Comparison of ENCODE assay signal across 8 cellular contexts in genomic region chr5:78361226-78361993, GRCh38. TPM values are rescaled to one million over a fixed set of nuclear protein-coding genes. Genes with fewer than 3 reads are reported as not detected.
DNase-seq lines count a peak whose midpoint lies in the region; ATAC-seq and TF ChIP-seq lines count a peak whose summit lies in the region.

No MANE protein-coding gene starts in this region.

- H3K4me3 Mint-ChIP-seq in activated CD4-positive, alpha-beta memory T cell treated with anti-CD3 and anti-CD28 coated beads for 36 hours: peak overlapping the region; percentile 94
- H3K4me3 Mint-ChIP-seq in neural progenitor cell: peak overlapping the region; percentile 98

- ATAC-seq in GM21723 (IDR thresholded peaks at IDR 0.05; ENCODE audit: unreplicated experiment) (peak; percentile 3), gastroesophageal sphincter (no peak), GM18907 (IDR thresholded peaks at IDR 0.05; ENCODE audit: unreplicated experiment) (no peak)

- no peak for TF ChIP-seq EP300 in gastroesophageal sphincter (IDR thresholded peaks at IDR 0.05)

- peaks cover 64% of the 10 kb centered on the region for H3K79me2 ChIP-seq in neural progenitor cell (ENCODE audit: low read depth)

- no peaks in the 10 kb centered on the region for H3K9me3 Mint-ChIP-seq in activated CD4-positive, alpha-beta memory T cell treated with anti-CD3 and anti-CD28 coated beads for 36 hours
- H3K9me3 Mint-ChIP-seq in neural progenitor cell: no peaks in the 10 kb centered on the region

- H3K9me3 ChIP-seq in BLaER1 treated with 17β-estradiol and CSF1 and Interleukin-3, amounts not matched to agents 10 nM and 100 nM (replicated peaks in 1 of 11): no peaks in the 10 kb centered on the region
- H3K9me3 ChIP-seq in gastroesophageal sphincter (no peaks in the 10 kb centered on the region), neural progenitor cell (ENCODE audit: low read depth) (no peaks in the 10 kb centered on the region)

- DNase-seq in NCI-H226 (peak; percentile 77), neural progenitor cell (ENCODE audit: low spot score) (peak; percentile 50)
- DNase-seq in activated CD4-positive, alpha-beta memory T cell treated with anti-CD3 and anti-CD28 coated beads for 36 hours: no peak
- no peak for DNase-seq in effector CD4-positive, alpha-beta T cell

- H3K36me3 Mint-ChIP-seq in activated CD4-positive, alpha-beta memory T cell treated with anti-CD3 and anti-CD28 coated beads for 36 hours: peaks cover 6% of the 10 kb centered on the region
- peaks cover 11% of the 10 kb centered on the region for H3K36me3 Mint-ChIP-seq in neural progenitor cell

- CTCF ChIA-PET in activated CD4-positive, alpha-beta memory T cell treated with anti-CD3 and anti-CD28 coated beads for 36 hours (lab: Charles Lee): interaction anchor here (1.3 to 1.8 kb wide), 3 partner anchors 13 to 67 kb away, joined by 3 to 19 read pairs (median 3); partner anchors contain the start of gene AP3B1

- H3F3A ChIP-seq in neural progenitor cell (ENCODE audit: low read depth): peaks cover 12% of the 10 kb centered on the region

- intact Hi-C loops in activated CD4-positive, alpha-beta memory T cell treated with anti-CD3 and anti-CD28 coated beads for 36 hours (cut with micrococcal nuclease): loop anchor here (1.0 to 10.0 kb wide), 3 partner anchors 45 to 623 kb away; partner anchors contain the start of genes ARSB and TBCA

- H3K36me3 ChIP-seq in BLaER1 treated with 17β-estradiol and CSF1 and Interleukin-3, amounts not matched to agents 10 nM and 100 nM: peaks cover 0 to 15% (median 6%) of the 10 kb centered on the region in 11 experiments; a peak in 7 of 22 replicates
- H3K36me3 ChIP-seq in gastroesophageal sphincter (no peaks in the 10 kb centered on the region), neural progenitor cell (no peaks in the 10 kb centered on the region)

- peaks cover 0 to 27% (median 0%) of the 10 kb centered on the region in 11 experiments; a peak in 6 of 22 replicates for H4K20me1 ChIP-seq in BLaER1 treated with 17β-estradiol and CSF1 and Interleukin-3, amounts not matched to agents 10 nM and 100 nM
- H4K20me1 ChIP-seq in neural progenitor cell (ENCODE audit: low read depth): no peaks in the 10 kb centered on the region

- POLR2A ChIA-PET in activated CD4-positive, alpha-beta memory T cell treated with anti-CD3 and anti-CD28 coated beads for 36 hours (lab: Charles Lee): interaction anchor here (1.7 to 2.2 kb wide), 2 partner anchors 66 to 69 kb away, joined by 4 to 37 read pairs; partner anchors contain the start of gene AP3B1

- H3K9ac ChIP-seq in BLaER1 treated with 17β-estradiol and CSF1 and Interleukin-3, amounts not matched to agents 10 nM and 100 nM: peak overlapping the region; percentile 88 to 97 (median 94)
- H3K9ac ChIP-seq in neural progenitor cell: no peak overlapping the region

- peaks cover 39% of the 10 kb centered on the region for H3K4me1 Mint-ChIP-seq in activated CD4-positive, alpha-beta memory T cell treated with anti-CD3 and anti-CD28 coated beads for 36 hours (ENCODE audit: low read depth)
- H3K4me1 Mint-ChIP-seq in neural progenitor cell: peaks cover 32% of the 10 kb centered on the region

- no peaks in the 10 kb centered on the region for H3K27me3 Mint-ChIP-seq in activated CD4-positive, alpha-beta memory T cell treated with anti-CD3 and anti-CD28 coated beads for 36 hours
- H3K27me3 Mint-ChIP-seq in neural progenitor cell (ENCODE audit: insufficient read depth, low read depth): peaks cover 6% of the 10 kb centered on the region

- no peak overlapping the region for H2AFZ ChIP-seq in neural progenitor cell (replicated peaks)

- peaks cover 21 to 44% (median 27%) of the 10 kb centered on the region in 10 experiments for H3K4me1 ChIP-seq in BLaER1 treated with 17β-estradiol and CSF1 and Interleukin-3, amounts not matched to agents 10 nM and 100 nM
- peaks cover 0 to 41% (median 10%) of the 10 kb centered on the region in 3 donors for H3K4me1 ChIP-seq in gastroesophageal sphincter
- H3K4me1 ChIP-seq in neural progenitor cell: peaks cover 12% of the 10 kb centered on the region

- peak overlapping the region; percentile 92 to 100 (median 94) for H3K4me3 ChIP-seq in BLaER1 treated with 17β-estradiol and CSF1 and Interleukin-3, amounts not matched to agents 10 nM and 100 nM
- H3K4me3 ChIP-seq in gastroesophageal sphincter: peak overlapping the region; percentile 82 to 93
- peak overlapping the region; percentile 87 for H3K4me3 ChIP-seq in neural progenitor cell

- H3K27ac Mint-ChIP-seq in activated CD4-positive, alpha-beta memory T cell treated with anti-CD3 and anti-CD28 coated beads for 36 hours: peak overlapping the region; percentile 58
- peak overlapping the region; percentile 70 for H3K27ac Mint-ChIP-seq in neural progenitor cell

- peak overlapping the region; percentile 71 to 93 (median 88) for H3K4me2 ChIP-seq in BLaER1 treated with 17β-estradiol and CSF1 and Interleukin-3, amounts not matched to agents 10 nM and 100 nM
- H3K4me2 ChIP-seq in neural progenitor cell: peak overlapping the region; percentile 89

- no peaks in the 10 kb centered on the region for H3K27me3 ChIP-seq in BLaER1 treated with 17β-estradiol and CSF1 and Interleukin-3, amounts not matched to agents 10 nM and 100 nM
- H3K27me3 ChIP-seq in gastroesophageal sphincter: no peaks in the 10 kb centered on the region
- H3K27me3 ChIP-seq in neural progenitor cell: no peaks in the 10 kb centered on the region

- peak overlapping the region; percentile 89 to 98 (median 95) for H3K27ac ChIP-seq in BLaER1 treated with 17β-estradiol and CSF1 and Interleukin-3, amounts not matched to agents 10 nM and 100 nM
- peak overlapping the region; percentile 70 to 91 (median 90) for H3K27ac ChIP-seq in gastroesophageal sphincter
- H3K27ac ChIP-seq in neural progenitor cell: no peak overlapping the region

- TF ChIP-seq CTCF in gastroesophageal sphincter (IDR thresholded peaks at IDR 0.05): peak in 2 of 4 experiments; percentile 19 to 24
- TF ChIP-seq CTCF in neural progenitor cell (IDR thresholded peaks at IDR 0.05): peak; percentile 16

- WGBS in gastroesophageal sphincter (ENCODE audit: low coverage in 1 of 2), 2 donors: 1 to 4% methylated on average over 15 of the region's 15 CpGs

- TF ChIP-seq POLR2A in gastroesophageal sphincter (IDR thresholded peaks at IDR 0.05): no peak

RNA-seq across cellular contexts. Expression of gene SCAMP1, which starts 1.0 kb away (rescaled TPM):
- 10 to 100 TPM; 13.6 to 18.3 TPM for total RNA-seq in activated CD4-positive, alpha-beta memory T cell treated with anti-CD3 and anti-CD28 coated beads for 36 hours
- total RNA-seq in gastroesophageal sphincter (10 to 100 TPM; 32.1 to 45.8 (median 38.9) TPM), neural progenitor cell (ENCODE audit: low replicate concordance) (72.8 and 110 TPM in 2 replicates)

Comparison
In these comparisons a context has a peak if more than half of its experiments do, and no peak if none do; other contexts are left out.
1. DNase-seq: peak in NCI-H226 (single experiment) and neural progenitor cell (single experiment); none in activated CD4-positive, alpha-beta memory T cell treated with anti-CD3 and anti-CD28 coated beads for 36 hours (single experiment) and effector CD4-positive, alpha-beta T cell (single experiment).
2. Peak in every context shown above with its lines, with median percentiles within 50 percentile points of each other: H3K4me3 ChIP-seq.